1 cellular context compared by ENCODE assay signal in the genomic region with DNA sequence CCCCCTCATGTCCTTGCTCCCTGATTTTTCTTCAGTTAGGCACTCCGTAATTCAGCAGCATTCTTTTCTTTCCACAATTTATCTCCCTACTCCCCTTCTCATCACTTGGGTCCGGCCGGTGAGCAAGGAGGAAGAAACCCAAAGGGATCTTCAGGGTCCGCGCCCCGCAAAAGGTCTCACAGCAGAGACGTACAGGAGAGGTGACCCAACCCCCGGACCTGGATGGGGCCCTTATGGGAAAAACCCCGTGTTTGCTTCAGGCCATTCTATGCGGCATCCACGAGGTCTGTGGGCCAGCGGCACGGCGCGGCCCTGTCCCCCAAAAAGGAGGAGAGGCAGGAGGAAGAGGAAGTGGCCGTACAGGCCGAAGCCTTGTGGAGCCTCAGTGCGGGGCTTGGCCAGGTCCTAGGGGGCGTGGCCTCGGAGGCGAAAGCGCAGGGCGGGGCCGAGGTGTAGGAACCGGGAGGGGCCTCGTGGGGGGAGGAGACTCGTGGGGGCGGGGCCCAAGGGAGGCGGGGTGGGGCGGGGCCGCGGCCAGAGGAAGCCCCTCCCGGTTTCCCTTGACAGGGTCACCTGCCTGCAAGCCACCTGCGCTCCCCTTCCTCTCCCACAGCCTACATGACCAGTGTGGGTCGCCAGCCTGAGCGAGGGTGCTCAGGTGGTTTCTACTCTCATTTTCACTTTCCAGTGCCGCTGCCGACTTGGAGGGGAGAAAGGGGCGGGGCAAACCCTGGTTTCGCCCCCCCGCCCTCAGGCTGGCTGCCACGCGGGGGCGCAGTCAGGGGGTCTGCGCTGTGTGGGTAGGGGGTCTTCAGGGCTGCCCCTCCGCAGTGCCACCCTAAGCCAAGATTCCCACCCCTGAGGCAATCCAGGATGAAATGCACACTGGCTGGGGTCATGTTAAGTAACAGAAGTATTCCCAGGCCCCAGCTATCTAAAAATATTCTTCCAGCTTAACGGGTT.
TF ChIP-seq lines count a peak whose summit lies in the region.

No MANE protein-coding gene starts in this region.

TF ChIP-seq in HepG2, 621 proteins besides CTCF, POLR2A, EP300 and RAD21 (continued from another document and continues in another):
- no peak for TF ChIP-seq MED8 (CRISPR knock-in tag; IDR thresholded peaks at IDR 0.05; ENCODE audit: insufficient replicate concordance)
- no peak for TF ChIP-seq ZC3H13 (CRISPR knock-in tag; IDR thresholded peaks at IDR 0.05)
- TF ChIP-seq, protein P1, sequence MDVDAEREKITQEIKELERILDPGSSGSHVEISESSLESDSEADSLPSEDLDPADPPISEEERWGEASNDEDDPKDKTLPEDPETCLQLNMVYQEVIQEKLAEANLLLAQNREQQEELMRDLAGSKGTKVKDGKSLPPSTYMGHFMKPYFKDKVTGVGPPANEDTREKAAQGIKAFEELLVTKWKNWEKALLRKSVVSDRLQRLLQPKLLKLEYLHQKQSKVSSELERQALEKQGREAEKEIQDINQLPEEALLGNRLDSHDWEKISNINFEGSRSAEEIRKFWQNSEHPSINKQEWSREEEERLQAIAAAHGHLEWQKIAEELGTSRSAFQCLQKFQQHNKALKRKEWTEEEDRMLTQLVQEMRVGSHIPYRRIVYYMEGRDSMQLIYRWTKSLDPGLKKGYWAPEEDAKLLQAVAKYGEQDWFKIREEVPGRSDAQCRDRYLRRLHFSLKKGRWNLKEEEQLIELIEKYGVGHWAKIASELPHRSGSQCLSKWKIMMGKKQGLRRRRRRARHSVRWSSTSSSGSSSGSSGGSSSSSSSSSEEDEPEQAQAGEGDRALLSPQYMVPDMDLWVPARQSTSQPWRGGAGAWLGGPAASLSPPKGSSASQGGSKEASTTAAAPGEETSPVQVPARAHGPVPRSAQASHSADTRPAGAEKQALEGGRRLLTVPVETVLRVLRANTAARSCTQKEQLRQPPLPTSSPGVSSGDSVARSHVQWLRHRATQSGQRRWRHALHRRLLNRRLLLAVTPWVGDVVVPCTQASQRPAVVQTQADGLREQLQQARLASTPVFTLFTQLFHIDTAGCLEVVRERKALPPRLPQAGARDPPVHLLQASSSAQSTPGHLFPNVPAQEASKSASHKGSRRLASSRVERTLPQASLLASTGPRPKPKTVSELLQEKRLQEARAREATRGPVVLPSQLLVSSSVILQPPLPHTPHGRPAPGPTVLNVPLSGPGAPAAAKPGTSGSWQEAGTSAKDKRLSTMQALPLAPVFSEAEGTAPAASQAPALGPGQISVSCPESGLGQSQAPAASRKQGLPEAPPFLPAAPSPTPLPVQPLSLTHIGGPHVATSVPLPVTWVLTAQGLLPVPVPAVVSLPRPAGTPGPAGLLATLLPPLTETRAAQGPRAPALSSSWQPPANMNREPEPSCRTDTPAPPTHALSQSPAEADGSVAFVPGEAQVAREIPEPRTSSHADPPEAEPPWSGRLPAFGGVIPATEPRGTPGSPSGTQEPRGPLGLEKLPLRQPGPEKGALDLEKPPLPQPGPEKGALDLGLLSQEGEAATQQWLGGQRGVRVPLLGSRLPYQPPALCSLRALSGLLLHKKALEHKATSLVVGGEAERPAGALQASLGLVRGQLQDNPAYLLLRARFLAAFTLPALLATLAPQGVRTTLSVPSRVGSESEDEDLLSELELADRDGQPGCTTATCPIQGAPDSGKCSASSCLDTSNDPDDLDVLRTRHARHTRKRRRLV (CRISPR knock-in tag; IDR thresholded peaks at IDR 0.05) = 0 out of 2 replicates have a peak, but pooled peaks have one; percentile 45
- no peak for TF ChIP-seq CCAR2 (optimal IDR thresholded peaks at IDR 0.05; ENCODE audit: low read depth, low read length)
- no peak for TF ChIP-seq ISL2 (CRISPR knock-in tag; IDR thresholded peaks at IDR 0.05)
- TF ChIP-seq ZNF501 (CRISPR knock-in tag; IDR thresholded peaks at IDR 0.05) = peak; percentile 35; the same call in 1 of the 2 replicates
- TF ChIP-seq ZNF572 (CRISPR knock-in tag; IDR thresholded peaks at IDR 0.05) = 0 out of 2 replicates have a peak, but pooled peaks have one; percentile 82
- peak; percentile 100 for TF ChIP-seq ZBTB7A (CRISPR knock-in tag; IDR thresholded peaks at IDR 0.05)
- no peak for TF ChIP-seq HNF1A (IDR thresholded peaks at IDR 0.05; ENCODE audit: low read depth)
- no peak for TF ChIP-seq HNF1A (CRISPR knock-in tag; IDR thresholded peaks at IDR 0.05; ENCODE audit: borderline replicate concordance)
- TF ChIP-seq, protein P2, sequence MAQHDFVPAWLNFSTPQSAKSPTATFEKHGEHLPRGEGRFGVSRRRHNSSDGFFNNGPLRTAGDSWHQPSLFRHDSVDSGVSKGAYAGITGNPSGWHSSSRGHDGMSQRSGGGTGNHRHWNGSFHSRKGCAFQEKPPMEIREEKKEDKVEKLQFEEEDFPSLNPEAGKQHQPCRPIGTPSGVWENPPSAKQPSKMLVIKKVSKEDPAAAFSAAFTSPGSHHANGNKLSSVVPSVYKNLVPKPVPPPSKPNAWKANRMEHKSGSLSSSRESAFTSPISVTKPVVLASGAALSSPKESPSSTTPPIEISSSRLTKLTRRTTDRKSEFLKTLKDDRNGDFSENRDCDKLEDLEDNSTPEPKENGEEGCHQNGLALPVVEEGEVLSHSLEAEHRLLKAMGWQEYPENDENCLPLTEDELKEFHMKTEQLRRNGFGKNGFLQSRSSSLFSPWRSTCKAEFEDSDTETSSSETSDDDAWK (CRISPR knock-in tag; IDR thresholded peaks at IDR 0.05) = no peak
- 0 out of 2 replicates have a peak, but pooled peaks have one; percentile 1 for TF ChIP-seq PITX1 (CRISPR knock-in tag; IDR thresholded peaks at IDR 0.05)
- TF ChIP-seq RELA (CRISPR knock-in tag; IDR thresholded peaks at IDR 0.05) = no peak
- TF ChIP-seq, protein P3, sequence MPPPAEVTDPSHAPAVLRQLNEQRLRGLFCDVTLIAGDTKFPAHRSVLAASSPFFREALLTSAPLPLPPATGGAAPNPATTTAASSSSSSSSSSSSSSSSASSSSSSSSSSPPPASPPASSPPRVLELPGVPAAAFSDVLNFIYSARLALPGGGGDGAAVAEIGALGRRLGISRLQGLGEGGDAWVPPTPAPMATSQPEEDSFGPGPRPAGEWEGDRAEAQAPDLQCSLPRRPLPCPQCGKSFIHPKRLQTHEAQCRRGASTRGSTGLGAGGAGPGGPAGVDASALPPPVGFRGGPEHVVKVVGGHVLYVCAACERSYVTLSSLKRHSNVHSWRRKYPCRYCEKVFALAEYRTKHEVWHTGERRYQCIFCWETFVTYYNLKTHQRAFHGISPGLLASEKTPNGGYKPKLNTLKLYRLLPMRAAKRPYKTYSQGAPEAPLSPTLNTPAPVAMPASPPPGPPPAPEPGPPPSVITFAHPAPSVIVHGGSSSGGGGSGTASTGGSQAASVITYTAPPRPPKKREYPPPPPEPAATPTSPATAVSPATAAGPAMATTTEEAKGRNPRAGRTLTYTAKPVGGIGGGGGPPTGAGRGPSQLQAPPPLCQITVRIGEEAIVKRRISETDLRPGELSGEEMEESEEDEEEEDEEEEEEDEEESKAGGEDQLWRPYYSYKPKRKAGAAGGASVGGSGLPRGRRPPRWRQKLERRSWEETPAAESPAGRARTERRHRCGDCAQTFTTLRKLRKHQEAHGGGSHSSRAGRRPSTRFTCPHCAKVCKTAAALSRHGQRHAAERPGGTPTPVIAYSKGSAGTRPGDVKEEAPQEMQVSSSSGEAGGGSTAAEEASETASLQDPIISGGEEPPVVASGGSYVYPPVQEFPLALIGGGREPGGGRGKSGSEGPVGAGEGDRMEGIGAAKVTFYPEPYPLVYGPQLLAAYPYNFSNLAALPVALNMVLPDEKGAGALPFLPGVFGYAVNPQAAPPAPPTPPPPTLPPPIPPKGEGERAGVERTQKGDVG (CRISPR knock-in tag; IDR thresholded peaks at IDR 0.05; ENCODE audit: borderline replicate concordance) = peak; percentile 66; the same call in 1 of the 2 replicates
- peak; percentile 62 for TF ChIP-seq RBFOX2 (IDR thresholded peaks at IDR 0.05; ENCODE audit: low read depth, low read length)
- TF ChIP-seq HIVEP1 (CRISPR knock-in tag; IDR thresholded peaks at IDR 0.05) = peak; percentile 35; the same call in 1 of the 2 replicates
- no peak for TF ChIP-seq SKI (IDR thresholded peaks at IDR 0.05; ENCODE audit: partially characterized antibody)
- TF ChIP-seq, protein P4, sequence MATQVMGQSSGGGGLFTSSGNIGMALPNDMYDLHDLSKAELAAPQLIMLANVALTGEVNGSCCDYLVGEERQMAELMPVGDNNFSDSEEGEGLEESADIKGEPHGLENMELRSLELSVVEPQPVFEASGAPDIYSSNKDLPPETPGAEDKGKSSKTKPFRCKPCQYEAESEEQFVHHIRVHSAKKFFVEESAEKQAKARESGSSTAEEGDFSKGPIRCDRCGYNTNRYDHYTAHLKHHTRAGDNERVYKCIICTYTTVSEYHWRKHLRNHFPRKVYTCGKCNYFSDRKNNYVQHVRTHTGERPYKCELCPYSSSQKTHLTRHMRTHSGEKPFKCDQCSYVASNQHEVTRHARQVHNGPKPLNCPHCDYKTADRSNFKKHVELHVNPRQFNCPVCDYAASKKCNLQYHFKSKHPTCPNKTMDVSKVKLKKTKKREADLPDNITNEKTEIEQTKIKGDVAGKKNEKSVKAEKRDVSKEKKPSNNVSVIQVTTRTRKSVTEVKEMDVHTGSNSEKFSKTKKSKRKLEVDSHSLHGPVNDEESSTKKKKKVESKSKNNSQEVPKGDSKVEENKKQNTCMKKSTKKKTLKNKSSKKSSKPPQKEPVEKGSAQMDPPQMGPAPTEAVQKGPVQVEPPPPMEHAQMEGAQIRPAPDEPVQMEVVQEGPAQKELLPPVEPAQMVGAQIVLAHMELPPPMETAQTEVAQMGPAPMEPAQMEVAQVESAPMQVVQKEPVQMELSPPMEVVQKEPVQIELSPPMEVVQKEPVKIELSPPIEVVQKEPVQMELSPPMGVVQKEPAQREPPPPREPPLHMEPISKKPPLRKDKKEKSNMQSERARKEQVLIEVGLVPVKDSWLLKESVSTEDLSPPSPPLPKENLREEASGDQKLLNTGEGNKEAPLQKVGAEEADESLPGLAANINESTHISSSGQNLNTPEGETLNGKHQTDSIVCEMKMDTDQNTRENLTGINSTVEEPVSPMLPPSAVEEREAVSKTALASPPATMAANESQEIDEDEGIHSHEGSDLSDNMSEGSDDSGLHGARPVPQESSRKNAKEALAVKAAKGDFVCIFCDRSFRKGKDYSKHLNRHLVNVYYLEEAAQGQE (IDR thresholded peaks at IDR 0.05; ENCODE audit: borderline replicate concordance in 1 of 2, low read depth in 1 of 2, low read length in 2 of 2) = no peak
- TF ChIP-seq KAT7 (CRISPR knock-in tag; IDR thresholded peaks at IDR 0.05; ENCODE audit: borderline replicate concordance) = no peak
- peak; percentile 9; the same call in 1 of the 2 replicates for TF ChIP-seq MIER2 (CRISPR knock-in tag; IDR thresholded peaks at IDR 0.05)
- TF ChIP-seq ZNF484 (CRISPR knock-in tag; IDR thresholded peaks at IDR 0.05; ENCODE audit: borderline replicate concordance, low read depth) = no peak
- TF ChIP-seq STAT6 (CRISPR knock-in tag; IDR thresholded peaks at IDR 0.05; ENCODE audit: borderline replicate concordance) = no peak
- TF ChIP-seq, protein P5, sequence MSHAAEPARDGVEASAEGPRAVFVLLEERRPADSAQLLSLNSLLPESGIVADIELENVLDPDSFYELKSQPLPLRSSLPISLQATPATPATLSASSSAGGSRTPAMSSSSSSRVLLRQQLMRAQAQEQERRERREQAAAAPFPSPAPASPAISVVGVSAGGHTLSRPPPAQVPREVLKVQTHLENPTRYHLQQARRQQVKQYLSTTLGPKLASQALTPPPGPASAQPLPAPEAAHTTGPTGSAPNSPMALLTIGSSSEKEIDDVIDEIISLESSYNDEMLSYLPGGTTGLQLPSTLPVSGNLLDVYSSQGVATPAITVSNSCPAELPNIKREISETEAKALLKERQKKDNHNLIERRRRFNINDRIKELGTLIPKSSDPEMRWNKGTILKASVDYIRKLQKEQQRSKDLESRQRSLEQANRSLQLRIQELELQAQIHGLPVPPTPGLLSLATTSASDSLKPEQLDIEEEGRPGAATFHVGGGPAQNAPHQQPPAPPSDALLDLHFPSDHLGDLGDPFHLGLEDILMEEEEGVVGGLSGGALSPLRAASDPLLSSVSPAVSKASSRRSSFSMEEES (CRISPR knock-in tag; IDR thresholded peaks at IDR 0.05) = no peak
- TF ChIP-seq PHB2 (IDR thresholded peaks at IDR 0.05; ENCODE audit: partially characterized antibody) = no peak
- peak; percentile 78; the same call in 1 of the 2 replicates for TF ChIP-seq KDM5B (CRISPR knock-in tag; IDR thresholded peaks at IDR 0.05; ENCODE audit: borderline replicate concordance)
- TF ChIP-seq SRSF9 (IDR thresholded peaks at IDR 0.05; ENCODE audit: borderline replicate concordance, insufficient read depth, low read depth, low read length, poor library complexity, severe bottlenecking) = no peak
- TF ChIP-seq TOE1 (CRISPR knock-in tag; IDR thresholded peaks at IDR 0.05) = no peak
